ENCODE assay signal across 17 cellular contexts in genomic region chr2:23791030-23791429, GRCh38.
DNase-seq lines count a peak whose midpoint lies in the region; ATAC-seq lines count a peak whose summit lies in the region.
"Had no signal": no experiment of that assay in that cellular context is flagged by ENCODE, and none has a peak within 500 bp of the region (broad histone marks: within the 10 kb centered on the region; RNA-seq: fewer than 3 reads in every experiment).

No MANE protein-coding gene starts in this region.

- H3K9me3 Mint-ChIP-seq in activated naive CD4-positive, alpha-beta T cell treated with anti-CD3 and anti-CD28 coated beads for 36 hours = no peaks in the 10 kb centered on the region
- H3K9me3 Mint-ChIP-seq: CD14-positive monocyte had no signal

- peak overlapping the region; percentile 14; the same call in 1 of the 2 replicates for H3K4me3 ChIP-seq in ACC112 (ENCODE audit: low read depth, low read length)
- H3K4me3 ChIP-seq: HAP-1, lower lobe of right lung, suprapubic skin had no signal

- H3K27ac Mint-ChIP-seq in activated naive CD4-positive, alpha-beta T cell treated with anti-CD3 and anti-CD28 coated beads for 36 hours = no peak overlapping the region
- H3K27ac Mint-ChIP-seq: CD14-positive monocyte, progenitor cell of endocrine pancreas had no signal

- H3K79me2 ChIP-seq in ACC112 (ENCODE audit: control insufficient read depth, insufficient read depth, low read length, unreplicated experiment) = no peaks in the 10 kb centered on the region

- intact Hi-C loops in activated naive CD4-positive, alpha-beta T cell treated with anti-CD3 and anti-CD28 coated beads for 36 hours (cut with micrococcal nuclease) = no loop called here

- H3K4me1 Mint-ChIP-seq in activated naive CD4-positive, alpha-beta T cell treated with anti-CD3 and anti-CD28 coated beads for 36 hours (ENCODE audit: low read depth) = peaks cover 28% of the 10 kb centered on the region

- DNase-seq in HCEC 1CT = peak; percentile 79
- peak; percentile 55 for DNase-seq in astrocyte of the hippocampus (ENCODE audit: low read depth, low spot score)
- peak; percentile 83 for DNase-seq in iris pigment epithelial cell (ENCODE audit: low read depth)
- no peak for DNase-seq in NCI-H187 treated with DMSO at 0.1 percent for 48 hours (lab: John Stamatoyannopoulos, UW)
- no peak for DNase-seq in activated naive CD4-positive, alpha-beta T cell treated with anti-CD3 and anti-CD28 coated beads for 36 hours
- DNase-seq in SIG-M5 treated with dmso at 0.1 percent for 504 hours (lab: John Stamatoyannopoulos, UW; ENCODE audit: unreplicated experiment) = no peak
- DNase-seq: head of caudate nucleus, lower lobe of right lung, NCI-H510A treated with DMSO at 0.1 percent for 48 hours had no signal

- H3K4me1 ChIP-seq in ACC112 (ENCODE audit: control insufficient read depth, insufficient read depth, low read length, unreplicated experiment) = peaks cover 14% of the 10 kb centered on the region
- H3K4me1 ChIP-seq: lower lobe of right lung, suprapubic skin had no signal

- H2AFZ ChIP-seq in ACC112 (ENCODE audit: low read length, unreplicated experiment) = no peak overlapping the region

- peaks cover 6% of the 10 kb centered on the region for H3K36me3 Mint-ChIP-seq in activated naive CD4-positive, alpha-beta T cell treated with anti-CD3 and anti-CD28 coated beads for 36 hours (ENCODE audit: low read depth)

- peak overlapping the region; percentile 85 for H3K27ac ChIP-seq in ACC112 (ENCODE audit: low read depth, low read length)
- H3K27ac ChIP-seq: lower lobe of right lung, suprapubic skin, VCaP had no signal

- ATAC-seq in GM21786 (IDR thresholded peaks at IDR 0.05; ENCODE audit: unreplicated experiment) = no peak
- ATAC-seq: lower lobe of right lung, Right ventricle myocardium inferior had no signal

- CTCF ChIA-PET in activated naive CD4-positive, alpha-beta T cell treated with anti-CD3 and anti-CD28 coated beads for 36 hours (lab: Charles Lee) = interaction anchor here (0.6 kb wide), 2 partner anchors 33 to 71 kb away, joined by 3 to 7 read pairs; no protein-coding TSS in a partner anchor

- no peaks in the 10 kb centered on the region for H3K27me3 Mint-ChIP-seq in activated naive CD4-positive, alpha-beta T cell treated with anti-CD3 and anti-CD28 coated beads for 36 hours (ENCODE audit: low read depth)
- H3K27me3 Mint-ChIP-seq: progenitor cell of endocrine pancreas had no signal

- H3K27me3 ChIP-seq in ACC112 (ENCODE audit: insufficient read depth, low read length) = no peaks in the 10 kb centered on the region
- H3K27me3 ChIP-seq: suprapubic skin had no signal

- no peaks in the 10 kb centered on the region for H3K36me3 ChIP-seq in ACC112 (ENCODE audit: insufficient read depth, low read length)
- H3K36me3 ChIP-seq: HAP-1 had no signal

- H3K4me3 Mint-ChIP-seq in activated naive CD4-positive, alpha-beta T cell treated with anti-CD3 and anti-CD28 coated beads for 36 hours = no peak overlapping the region
- H3K4me3 Mint-ChIP-seq: CD14-positive monocyte had no signal

Comparison
In these comparisons a context has a peak if more than half of its experiments do, and no peak if none do; other contexts are left out.
1. DNase-seq: peak in HCEC 1CT (single experiment), astrocyte of the hippocampus (single experiment) and iris pigment epithelial cell (single experiment); none in NCI-H187 treated with DMSO at 0.1 percent for 48 hours (single experiment), activated naive CD4-positive, alpha-beta T cell treated with anti-CD3 and anti-CD28 coated beads for 36 hours (single experiment) and SIG-M5 treated with dmso at 0.1 percent for 504 hours (single experiment).